17 cellular contexts compared by ENCODE assay signal in genomic region chr6:17724341-17724740, GRCh38.
"Had no signal": no experiment of that assay in that cellular context is flagged by ENCODE, and none has a peak within 500 bp of the region (broad histone marks: within the 10 kb centered on the region; RNA-seq: fewer than 3 reads in every experiment).

No MANE protein-coding gene starts in this region.

- H3K36me3 Mint-ChIP-seq: neural progenitor cell had no signal

- H3K4me3 ChIP-seq: lower lobe of right lung, neural progenitor cell, pancreas, tibial nerve had no signal

- H3K9ac ChIP-seq: neural progenitor cell had no signal

- H3K27me3 Mint-ChIP-seq: activated naive CD8-positive, alpha-beta T cell treated with anti-CD3 and anti-CD28 coated beads, Interleukin-2, amount 50 U/mL, for 24 hours; dendritic cell treated with granulocyte-macrophage colony-stimulating factor and Interleukin-4, amounts not matched to agents 40 ng/mL and 50 ng/mL, for 4 days had no signal

- ATAC-seq: activated naive CD8-positive, alpha-beta T cell treated with anti-CD3 and anti-CD28 coated beads, Interleukin-2, amount 50 U/mL, for 24 hours; activated T-helper 17 cell treated with anti-CD3 and anti-CD28 coated beads, Interleukin-2, amount 50 U/mL, for 72 hours; effector memory CD8-positive, alpha-beta T cell had no signal

- H3K4me2 ChIP-seq: neural progenitor cell had no signal

- H3K9me3 ChIP-seq: lower lobe of right lung, pancreas, tibial nerve had no signal

- H3K36me3 ChIP-seq: lower lobe of right lung, neural progenitor cell, pancreas, tibial nerve had no signal

- FAIRE-seq: pancreas had no signal

- H3K4me1 ChIP-seq: neural progenitor cell, pancreas had no signal

- H3K9me3 Mint-ChIP-seq: activated naive CD4-positive, alpha-beta T cell treated with anti-CD3 and anti-CD28 coated beads for 36 hours; activated naive CD8-positive, alpha-beta T cell treated with anti-CD3 and anti-CD28 coated beads, Interleukin-2, amount 50 U/mL, for 24 hours; activated T-helper 17 cell treated with anti-CD3 and anti-CD28 coated beads, Interleukin-2, amount 50 U/mL, for 72 hours; effector memory CD8-positive, alpha-beta T cell had no signal

- H3K27me3 ChIP-seq: neural progenitor cell, pancreas, tibial nerve had no signal

- H3K27ac Mint-ChIP-seq: activated naive CD4-positive, alpha-beta T cell treated with anti-CD3 and anti-CD28 coated beads for 36 hours; activated naive CD8-positive, alpha-beta T cell treated with anti-CD3 and anti-CD28 coated beads, Interleukin-2, amount 50 U/mL, for 24 hours; activated T-helper 17 cell treated with anti-CD3 and anti-CD28 coated beads, Interleukin-2, amount 50 U/mL, for 72 hours; dendritic cell treated with granulocyte-macrophage colony-stimulating factor and Interleukin-4, amounts not matched to agents 40 ng/mL and 50 ng/mL, for 4 days; effector memory CD8-positive, alpha-beta T cell; neural progenitor cell had no signal

- H3K4me3 Mint-ChIP-seq: activated naive CD4-positive, alpha-beta T cell treated with anti-CD3 and anti-CD28 coated beads for 36 hours; activated naive CD8-positive, alpha-beta T cell treated with anti-CD3 and anti-CD28 coated beads, Interleukin-2, amount 50 U/mL, for 24 hours; activated T-helper 17 cell treated with anti-CD3 and anti-CD28 coated beads, Interleukin-2, amount 50 U/mL, for 72 hours; dendritic cell treated with granulocyte-macrophage colony-stimulating factor and Interleukin-4, amounts not matched to agents 40 ng/mL and 50 ng/mL, for 4 days; effector memory CD8-positive, alpha-beta T cell; neural progenitor cell had no signal

- H3K27ac ChIP-seq: lower lobe of right lung, neural progenitor cell, pancreas, tibial nerve had no signal

- H3K4me1 Mint-ChIP-seq: activated naive CD8-positive, alpha-beta T cell treated with anti-CD3 and anti-CD28 coated beads, Interleukin-2, amount 50 U/mL, for 24 hours; activated T-helper 17 cell treated with anti-CD3 and anti-CD28 coated beads, Interleukin-2, amount 50 U/mL, for 72 hours had no signal

- DNase-seq: activated CD4-positive, CD25-positive, alpha-beta regulatory T cell treated with anti-CD3 and anti-CD28 coated beads, Interleukin-2, amount 50 U/mL, for 72 hours; activated naive CD4-positive, alpha-beta T cell treated with anti-CD3 and anti-CD28 coated beads for 36 hours; activated naive CD8-positive, alpha-beta T cell treated with anti-CD3 and anti-CD28 coated beads, Interleukin-2, amount 50 U/mL, for 24 hours; aorta; effector memory CD8-positive, alpha-beta T cell; kidney glomerular epithelial cell; lower lobe of right lung; midbrain; pancreas; stimulated activated CD4-positive, alpha-beta T cell treated with anti-CD3 and anti-CD28 coated beads, Interleukin-2, amount 100 ng/mL, for 48 hours; stimulated activated naive CD4-positive, alpha-beta T cell treated with Interleukin-2 at 50 U/mL for 16 hours; substantia nigra; T-helper 9 cell had no signal
